ENCODE assay signal across 18 cellular contexts in genomic region chr12:111867531-111867930, GRCh38. TPM values are rescaled to one million over a fixed set of nuclear protein-coding genes. Genes with fewer than 3 reads are reported as not detected.
DNase-seq lines count a peak whose midpoint lies in the region; ATAC-seq and TF ChIP-seq lines count a peak whose summit lies in the region.
"Had no signal": no experiment of that assay in that cellular context is flagged by ENCODE, and none has a peak within 500 bp of the region (broad histone marks: within the 10 kb centered on the region; RNA-seq: fewer than 3 reads in every experiment).

No MANE protein-coding gene starts in this region.

- H4K20me1 ChIP-seq in GM23338 (replicated peaks; ENCODE audit: insufficient read depth), result 0 out of 2 replicates have a peak, but pooled peaks cover 3% of the 10 kb centered on the region

- H3K36me3 Mint-ChIP-seq in activated CD8-positive, alpha-beta T cell treated with anti-CD3 and anti-CD28 coated beads for 36 hours (ENCODE audit: low read depth), result peaks cover 43% of the 10 kb centered on the region
- peaks cover 42% of the 10 kb centered on the region for H3K36me3 Mint-ChIP-seq in activated CD8-positive, alpha-beta T cell treated with anti-CD3 and anti-CD28 coated beads, Interleukin-2, amount 10 ng/mL, durations not matched to agents 7 days and 5 days (ENCODE audit: low read depth)
- H3K36me3 Mint-ChIP-seq in GM23338 (ENCODE audit: low read depth) (peaks cover 50% of the 10 kb centered on the region), type B pancreatic cell (peaks cover 36% of the 10 kb centered on the region)
- peaks cover 89% of the 10 kb centered on the region for H3K36me3 Mint-ChIP-seq in activated T-helper 17 cell treated with anti-CD3 and anti-CD28 coated beads, Interleukin-2, amount 50 U/mL, for 72 hours (ENCODE audit: low read depth)

- H3K79me2 ChIP-seq in GM23338 (replicated peaks; ENCODE audit: insufficient read depth), result peaks cover 48% of the 10 kb centered on the region

- no peak for ATAC-seq in activated CD8-positive, alpha-beta T cell treated with anti-CD3 and anti-CD28 coated beads for 36 hours
- no peak for ATAC-seq in activated CD8-positive, alpha-beta T cell treated with anti-CD3 and anti-CD28 coated beads, Interleukin-2, amount 10 ng/mL, durations not matched to agents 7 days and 5 days
- ATAC-seq in GM23338, result 0 out of 3 replicates have a peak, but pooled peaks have one; percentile 9
- no peak for ATAC-seq in activated T-helper 17 cell treated with anti-CD3 and anti-CD28 coated beads, Interleukin-2, amount 50 U/mL, for 72 hours (replicated peaks)
- ATAC-seq: HCT116 had no signal

- peak overlapping the region; percentile 94 for H3K27ac ChIP-seq in GM23338 (ENCODE audit: low read depth)
- peak overlapping the region; percentile 65 for H3K27ac ChIP-seq in iPS-20b (ENCODE audit: low read length)
- H3K27ac ChIP-seq: BLaER1 had no signal

- no peaks in the 10 kb centered on the region for H3K9me3 ChIP-seq in iPS-20b (ENCODE audit: insufficient read depth, low read depth, low read length)
- H3K9me3 ChIP-seq: BLaER1 had no signal

- POLR2A ChIA-PET in activated CD8-positive, alpha-beta T cell treated with anti-CD3 and anti-CD28 coated beads for 36 hours (lab: Charles Lee), result no interaction called here
- POLR2A ChIA-PET in activated CD8-positive, alpha-beta T cell treated with anti-CD3 and anti-CD28 coated beads, Interleukin-2, amount 10 ng/mL, durations not matched to agents 7 days and 5 days (lab: Charles Lee), result no interaction called here

- no peak for DNase-seq in activated CD8-positive, alpha-beta T cell treated with anti-CD3 and anti-CD28 coated beads for 36 hours
- DNase-seq in activated CD8-positive, alpha-beta T cell treated with anti-CD3 and anti-CD28 coated beads, Interleukin-2, amount 10 ng/mL, durations not matched to agents 7 days and 5 days, result no peak
- DNase-seq in GM23338 (ENCODE audit: low spot score) (peak; percentile 14), NCI-H2227 treated with DMSO at 0.1 percent for 48 hours (lab: John Stamatoyannopoulos, UW) (no peak), type B pancreatic cell (ENCODE audit: extremely low spot score, unreplicated experiment) (no peak), NCI-H345 (lab: John Stamatoyannopoulos, UW) (no peak)
- DNase-seq: 8988T, DMS153, EL, KBM-7, NCI-H1048, NCI-H146, NCI-H2081 treated with DMSO at 0.1 percent for 48 hours, NCI-H446 had no signal

- no peaks in the 10 kb centered on the region for H3K9me3 Mint-ChIP-seq in activated CD8-positive, alpha-beta T cell treated with anti-CD3 and anti-CD28 coated beads for 36 hours
- no peaks in the 10 kb centered on the region for H3K9me3 Mint-ChIP-seq in activated CD8-positive, alpha-beta T cell treated with anti-CD3 and anti-CD28 coated beads, Interleukin-2, amount 10 ng/mL, durations not matched to agents 7 days and 5 days (ENCODE audit: insufficient read depth)
- H3K9me3 Mint-ChIP-seq in GM23338 (no peaks in the 10 kb centered on the region), type B pancreatic cell (no peaks in the 10 kb centered on the region)
- no peaks in the 10 kb centered on the region for H3K9me3 Mint-ChIP-seq in activated T-helper 17 cell treated with anti-CD3 and anti-CD28 coated beads, Interleukin-2, amount 50 U/mL, for 72 hours

- peak overlapping the region; percentile 58 for H3K4me2 ChIP-seq in GM23338
- H3K4me2 ChIP-seq: BLaER1 had no signal

- H3K36me3 ChIP-seq in GM23338 (ENCODE audit: insufficient read depth), result peaks cover 21% of the 10 kb centered on the region
- H3K36me3 ChIP-seq in iPS-20b (ENCODE audit: insufficient read depth, low read depth, low read length), result peaks cover 65% of the 10 kb centered on the region

- no peaks in the 10 kb centered on the region for H3K27me3 Mint-ChIP-seq in activated CD8-positive, alpha-beta T cell treated with anti-CD3 and anti-CD28 coated beads for 36 hours
- no peaks in the 10 kb centered on the region for H3K27me3 Mint-ChIP-seq in activated CD8-positive, alpha-beta T cell treated with anti-CD3 and anti-CD28 coated beads, Interleukin-2, amount 10 ng/mL, durations not matched to agents 7 days and 5 days (ENCODE audit: low read depth)
- H3K27me3 Mint-ChIP-seq in GM23338 (ENCODE audit: insufficient read depth, low read depth, poor library complexity) (peaks cover 3% of the 10 kb centered on the region), type B pancreatic cell (no peaks in the 10 kb centered on the region)
- H3K27me3 Mint-ChIP-seq in activated T-helper 17 cell treated with anti-CD3 and anti-CD28 coated beads, Interleukin-2, amount 50 U/mL, for 72 hours, result no peaks in the 10 kb centered on the region

- peak overlapping the region; percentile 32 for H3K27ac Mint-ChIP-seq in activated CD8-positive, alpha-beta T cell treated with anti-CD3 and anti-CD28 coated beads for 36 hours
- H3K27ac Mint-ChIP-seq in activated CD8-positive, alpha-beta T cell treated with anti-CD3 and anti-CD28 coated beads, Interleukin-2, amount 10 ng/mL, durations not matched to agents 7 days and 5 days, result no peak overlapping the region
- H3K27ac Mint-ChIP-seq in GM23338, result peak overlapping the region; percentile 76
- H3K27ac Mint-ChIP-seq in activated T-helper 17 cell treated with anti-CD3 and anti-CD28 coated beads, Interleukin-2, amount 50 U/mL, for 72 hours, result peak overlapping the region; percentile 59
- H3K27ac Mint-ChIP-seq in type B pancreatic cell, result no peak overlapping the region

- intact Hi-C loops in activated CD8-positive, alpha-beta T cell treated with anti-CD3 and anti-CD28 coated beads for 36 hours (cut with micrococcal nuclease), result no loop called here

- H3K4me1 Mint-ChIP-seq in activated CD8-positive, alpha-beta T cell treated with anti-CD3 and anti-CD28 coated beads for 36 hours (ENCODE audit: low read depth), result peaks cover 12% of the 10 kb centered on the region
- no peaks in the 10 kb centered on the region for H3K4me1 Mint-ChIP-seq in activated CD8-positive, alpha-beta T cell treated with anti-CD3 and anti-CD28 coated beads, Interleukin-2, amount 10 ng/mL, durations not matched to agents 7 days and 5 days (ENCODE audit: low read depth)
- peaks cover 48% of the 10 kb centered on the region for H3K4me1 Mint-ChIP-seq in GM23338
- peaks cover 5% of the 10 kb centered on the region for H3K4me1 Mint-ChIP-seq in activated T-helper 17 cell treated with anti-CD3 and anti-CD28 coated beads, Interleukin-2, amount 50 U/mL, for 72 hours
- no peaks in the 10 kb centered on the region for H3K4me1 Mint-ChIP-seq in type B pancreatic cell (ENCODE audit: unreplicated experiment)

- H3K9me2 ChIP-seq in GM23338 (ENCODE audit: insufficient read depth), result no peaks in the 10 kb centered on the region

- H3K4me3 ChIP-seq in GM23338 (peak overlapping the region; percentile 31), iPS-20b (ENCODE audit: low read length) (peak overlapping the region; percentile 55; the same call in 1 of the 2 replicates)
- H3K4me3 ChIP-seq: BLaER1 had no signal

- peaks cover 47% of the 10 kb centered on the region for H3K4me1 ChIP-seq in GM23338 (ENCODE audit: insufficient read depth)
- H3K4me1 ChIP-seq in iPS-20b (ENCODE audit: insufficient read depth, low read length), result peaks cover 43% of the 10 kb centered on the region
- H3K4me1 ChIP-seq: BLaER1 had no signal

- H3K4me3 Mint-ChIP-seq in activated CD8-positive, alpha-beta T cell treated with anti-CD3 and anti-CD28 coated beads for 36 hours, result no peak overlapping the region
- no peak overlapping the region for H3K4me3 Mint-ChIP-seq in activated CD8-positive, alpha-beta T cell treated with anti-CD3 and anti-CD28 coated beads, Interleukin-2, amount 10 ng/mL, durations not matched to agents 7 days and 5 days
- H3K4me3 Mint-ChIP-seq in GM23338, result peak overlapping the region; percentile 18; the same call in 2 of the 3 replicates
- no peak overlapping the region for H3K4me3 Mint-ChIP-seq in activated T-helper 17 cell treated with anti-CD3 and anti-CD28 coated beads, Interleukin-2, amount 50 U/mL, for 72 hours
- H3K4me3 Mint-ChIP-seq in type B pancreatic cell, result no peak overlapping the region

- H3K27me3 ChIP-seq in GM23338 (ENCODE audit: insufficient read depth) (no peaks in the 10 kb centered on the region), iPS-20b (ENCODE audit: insufficient read depth, low read length) (no peaks in the 10 kb centered on the region)
- H3K27me3 ChIP-seq: BLaER1 had no signal

- peak overlapping the region; percentile 75; the same call in 1 of the 2 replicates for H3K9ac ChIP-seq in iPS-20b (ENCODE audit: low read depth, low read length)
- H3K9ac ChIP-seq: BLaER1 had no signal

- CTCF ChIA-PET in activated CD8-positive, alpha-beta T cell treated with anti-CD3 and anti-CD28 coated beads for 36 hours (lab: Charles Lee), result no interaction called here
- CTCF ChIA-PET in activated CD8-positive, alpha-beta T cell treated with anti-CD3 and anti-CD28 coated beads, Interleukin-2, amount 10 ng/mL, durations not matched to agents 7 days and 5 days (lab: Charles Lee), result no interaction called here

- peaks cover 17% of the 10 kb centered on the region for H3F3A ChIP-seq in GM23338 (replicated peaks; ENCODE audit: low read depth)

- H2AFZ ChIP-seq in GM23338, result no peak overlapping the region

- TF ChIP-seq CTCF in activated CD8-positive, alpha-beta T cell treated with anti-CD3 and anti-CD28 coated beads for 36 hours (IDR thresholded peaks at IDR 0.05), result no peak
- TF ChIP-seq CTCF in GM23338 (conservative IDR thresholded peaks at IDR 0.05; ENCODE audit: low read depth in 2 of 2) (no peak), type B pancreatic cell (conservative IDR thresholded peaks at IDR 0.05) (no peak)

TF ChIP-seq in GM23338, 12 proteins besides CTCF, POLR2A, EP300 and RAD21 (continues in another document):
- TF ChIP-seq JUNB (IDR thresholded peaks at IDR 0.05; ENCODE audit: unreplicated experiment) (no peak), STAT1 (IDR thresholded peaks at IDR 0.05; ENCODE audit: unreplicated experiment) (no peak), CREB1 (CRISPR knock-in tag; IDR thresholded peaks at IDR 0.05; ENCODE audit: low read depth) (no peak), ZNF114 (CRISPR knock-in tag; IDR thresholded peaks at IDR 0.05) (no peak), ZNF331 (CRISPR knock-in tag; IDR thresholded peaks at IDR 0.05; ENCODE audit: low read depth) (no peak)

RNA-seq across cellular contexts. Expression of gene MAPKAPK5, which starts 25.5 kb away (rescaled TPM):
- total RNA-seq in activated CD8-positive, alpha-beta T cell treated with anti-CD3 and anti-CD28 coated beads for 36 hours, result 10 to 100 TPM; 54.3 to 64.2 TPM
- 10 to 100 TPM; 49.5 to 59.9 TPM for total RNA-seq in activated CD8-positive, alpha-beta T cell treated with anti-CD3 and anti-CD28 coated beads, Interleukin-2, amount 10 ng/mL, durations not matched to agents 7 days and 5 days
- total RNA-seq in GM23338 (2014; rRNA removed; shearing (Covaris generic)), result 77.0 and 107 TPM in 2 replicates
- polyA plus RNA-seq in GM23338 (2016; fragmentation: Nextera tagmentation; extraction: Ambion mirVana), result 39.6 and 41.5 TPM in 2 replicates
- total RNA-seq in activated T-helper 17 cell treated with anti-CD3 and anti-CD28 coated beads, Interleukin-2, amount 50 U/mL, for 72 hours, result 10 to 100 TPM; 42.7 to 46.7 TPM
- 54.1 and 61.4 TPM in 2 replicates for total RNA-seq in type B pancreatic cell (ENCODE audit: low replicate concordance)

Comparison
In these comparisons a context has a peak if more than half of its experiments do, and no peak if none do; other contexts are left out.
1. H3K27ac Mint-ChIP-seq: peak in activated CD8-positive, alpha-beta T cell treated with anti-CD3 and anti-CD28 coated beads for 36 hours (single experiment), GM23338 (single experiment) and activated T-helper 17 cell treated with anti-CD3 and anti-CD28 coated beads, Interleukin-2, amount 50 U/mL, for 72 hours (single experiment); none in activated CD8-positive, alpha-beta T cell treated with anti-CD3 and anti-CD28 coated beads, Interleukin-2, amount 10 ng/mL, durations not matched to agents 7 days and 5 days (single experiment) and type B pancreatic cell (single experiment).